In genomic region chr1:236753964-236754363, GRCh38 we compare ENCODE assay signal across 18 cellular contexts. TPM values are rescaled to one million over a fixed set of nuclear protein-coding genes. Genes with fewer than 3 reads are reported as not detected.
DNase-seq lines count a peak whose midpoint lies in the region; ATAC-seq, FAIRE-seq and TF ChIP-seq lines count a peak whose summit lies in the region.
"Had no signal": no experiment of that assay in that cellular context is flagged by ENCODE, and none has a peak within 500 bp of the region (broad histone marks: within the 10 kb centered on the region; RNA-seq: fewer than 3 reads in every experiment).

No MANE protein-coding gene starts in this region.

- H3K27ac ChIP-seq in K562 (ENCODE audit: extremely low read depth, low read depth, low read length): no peak overlapping the region
- no peak overlapping the region for H3K27ac ChIP-seq in mesenchymal stem cell (ENCODE audit: low read length, poor library complexity, severe bottlenecking)
- H3K27ac ChIP-seq in esophagus muscularis mucosa (replicated peaks in 1 of 4): no peak overlapping the region
- H3K27ac ChIP-seq: A549, BLaER1, GM23248 had no signal

- H3K4me1 ChIP-seq in K562 (replicated peaks in 1 of 2; ENCODE audit: control insufficient read depth in 2 of 2, insufficient read depth in 2 of 2, low read length in 2 of 2) (peaks cover 10 to 13% of the 10 kb centered on the region in 2 experiments), mesenchymal stem cell (ENCODE audit: control insufficient read depth, insufficient read depth, low read depth, low read length) (peaks cover 3% of the 10 kb centered on the region), esophagus muscularis mucosa (peaks cover 0 to 6% (median 4%) of the 10 kb centered on the region in 4 donors)
- H3K4me1 ChIP-seq: A549, BLaER1 had no signal

- DNase-seq in Ammon's horn (ENCODE audit: low spot score): peak; percentile 10
- DNase-seq in K562 (ENCODE audit: extremely low read depth in 1 of 4, low spot score in 3 of 4): peak; percentile 25 to 65 (median 42)
- DNase-seq in left cardiac atrium: no peak
- DNase-seq in mesenchymal stem cell: no peak
- no peak for DNase-seq in dermis blood vessel endothelial cell
- DNase-seq in NCI-H1417 (lab: John Stamatoyannopoulos, UW): no peak
- DNase-seq in esophagus muscularis mucosa (ENCODE audit: extremely low spot score): no peak
- no peak for DNase-seq in GOT3 (lab: John Stamatoyannopoulos, UW)
- DNase-seq: CD8-positive, alpha-beta T cell; KG1; NCI-H1417 treated with DMSO at 0.1 percent for 48 hours; NCI-H2029 treated with DMSO at 0.1 percent for 48 hours; NCI-H526 treated with DMSO at 0.1 percent for 48 hours had no signal

- POLR2A ChIA-PET in K562 (lab: Yijun Ruan, JAX): interaction anchor here (0.9 kb wide), 1 partner anchor 808 kb away, joined by 3 read pairs; no protein-coding TSS in a partner anchor

- peaks cover 0 to 16% of the 10 kb centered on the region in 2 experiments; a peak in 3 of 5 replicates for H3K27me3 ChIP-seq in K562 (ENCODE audit: control insufficient read depth in 2 of 2, insufficient read depth in 2 of 2, low read length in 2 of 2)
- no peaks in the 10 kb centered on the region for H3K27me3 ChIP-seq in mesenchymal stem cell (ENCODE audit: control insufficient read depth in 1 of 2, insufficient read depth in 1 of 2, low read length in 2 of 2)
- no peaks in the 10 kb centered on the region for H3K27me3 ChIP-seq in esophagus muscularis mucosa
- H3K27me3 ChIP-seq: BLaER1 had no signal

- no peak overlapping the region for H2BK120ac ChIP-seq in mesenchymal stem cell (ENCODE audit: low read depth, low read length)

- peak overlapping the region; percentile 23 for H4K8ac ChIP-seq in mesenchymal stem cell (ENCODE audit: low read length)

- ATAC-seq in K562 (peak; percentile 75), left cardiac atrium (peak; percentile 58 to 84)
- ATAC-seq: CD8-positive, alpha-beta T cell had no signal

- no peak overlapping the region for H2BK12ac ChIP-seq in mesenchymal stem cell (ENCODE audit: low read length in 2 of 2)

- peak overlapping the region; percentile 48 for H2AFZ ChIP-seq in K562 (ENCODE audit: low read depth, low read length)
- H2AFZ ChIP-seq in mesenchymal stem cell (ENCODE audit: low read depth, low read length): no peak overlapping the region
- H2AFZ ChIP-seq: GM23248 had no signal

- CTCF ChIA-PET in K562 (lab: Yijun Ruan, JAX; ENCODE audit: low intra/inter-chr PET ratio): interaction anchor here (0.7 to 2.9 kb wide), 2 partner anchors 110 to 115 kb away, joined by 3 to 11 read pairs; no protein-coding TSS in a partner anchor

- no peak overlapping the region for H2AK5ac ChIP-seq in mesenchymal stem cell (ENCODE audit: low read length, severe bottlenecking)

- no peak overlapping the region for H2BK5ac ChIP-seq in mesenchymal stem cell (ENCODE audit: low read depth, low read length, poor library complexity, severe bottlenecking)

- no peaks in the 10 kb centered on the region for H3K79me1 ChIP-seq in mesenchymal stem cell (replicated peaks; ENCODE audit: low read length, poor library complexity, severe bottlenecking)

- in situ Hi-C loops in K562 (cut with MboI): no loop called here

- no peaks in the 10 kb centered on the region for H3K79me2 ChIP-seq in K562 (ENCODE audit: control insufficient read depth, insufficient read depth, low read length)

- FAIRE-seq in K562 (lab: Jason Lieb, UNC): peak; percentile 26
- FAIRE-seq: A549, GM12891, GM18507 had no signal

- TF ChIP-seq EP300 in K562 (IDR thresholded peaks at IDR 0.05; ENCODE audit: low read length) (no peak; the same call in 1 of the 2 replicates), esophagus muscularis mucosa (IDR thresholded peaks at IDR 0.05) (no peak)

- no peaks in the 10 kb centered on the region for H3K9me1 ChIP-seq in K562 (ENCODE audit: control insufficient read depth, insufficient read depth, low read length)

- TF ChIP-seq RAD21 in K562 (CRISPR knock-in tag; conservative IDR thresholded peaks at IDR 0.05 in 1 of 2, IDR thresholded peaks at IDR 0.05 in 1 of 2): no peak

- H2BK15ac ChIP-seq in mesenchymal stem cell (ENCODE audit: low read depth, poor library complexity, severe bottlenecking): no peak overlapping the region

- no TSS peak for BruUV-seq in K562 (replicated peaks; lab: Mats Ljungman, UMichigan)

- H3K4me2 ChIP-seq in K562 (ENCODE audit: insufficient read depth, low read length): peak overlapping the region; percentile 40
- H3K4me2 ChIP-seq in mesenchymal stem cell (ENCODE audit: low read length, poor library complexity, severe bottlenecking): no peak overlapping the region
- H3K4me2 ChIP-seq: A549, BLaER1 had no signal

- no peaks in the 10 kb centered on the region for H3K36me3 ChIP-seq in K562 (ENCODE audit: control insufficient read depth, insufficient read depth, low read length)
- H3K36me3 ChIP-seq in mesenchymal stem cell (ENCODE audit: control insufficient read depth in 1 of 2, insufficient read depth in 2 of 2, low read depth in 1 of 2, low read length in 2 of 2): no peaks in the 10 kb centered on the region
- peaks cover 0 to 69% (median 8%) of the 10 kb centered on the region in 4 donors for H3K36me3 ChIP-seq in esophagus muscularis mucosa
- H3K36me3 ChIP-seq: BLaER1 had no signal

- H3K4ac ChIP-seq in mesenchymal stem cell (ENCODE audit: low read depth in 1 of 2, low read length in 2 of 2): no peak overlapping the region

- TF ChIP-seq POLR2A in K562 (conservative IDR thresholded peaks at IDR 0.05): no peak
- TF ChIP-seq POLR2A in esophagus muscularis mucosa (IDR thresholded peaks at IDR 0.05; ENCODE audit: low read depth): no peak

- no peak overlapping the region for H3K23ac ChIP-seq in mesenchymal stem cell (ENCODE audit: low read length in 2 of 2)

- H3K9ac ChIP-seq in K562 (ENCODE audit: insufficient read depth in 1 of 2, low read depth in 2 of 2, low read length in 2 of 2) (peak overlapping the region in 1 of 2 experiments; percentile 57; a peak in 2 of 4 replicates), mesenchymal stem cell (ENCODE audit: low read length) (no peak overlapping the region)
- H3K9ac ChIP-seq: BLaER1, GM23248 had no signal

- H3K9me3 ChIP-seq in K562 (replicated peaks; ENCODE audit: control insufficient read depth, insufficient read depth, low read depth, low read length) (no peaks in the 10 kb centered on the region), mesenchymal stem cell (ENCODE audit: control insufficient read depth, low read length) (no peaks in the 10 kb centered on the region), esophagus muscularis mucosa (no peaks in the 10 kb centered on the region)
- H3K9me3 ChIP-seq: A549, BLaER1 had no signal

- no peak overlapping the region for H3K14ac ChIP-seq in mesenchymal stem cell (ENCODE audit: low read length in 2 of 2)

- H3K4me3 ChIP-seq in K562: no peak overlapping the region
- no peak overlapping the region for H3K4me3 ChIP-seq in mesenchymal stem cell (ENCODE audit: insufficient read depth in 1 of 2, low read depth in 1 of 2, low read length in 2 of 2)
- no peak overlapping the region for H3K4me3 ChIP-seq in esophagus muscularis mucosa
- H3K4me3 ChIP-seq: A549, BLaER1, GM23248 had no signal

- WGBS in K562 (ENCODE audit: insufficient coverage, low coverage, missing lambda C conversion rate): 32% methylated on average over 14 of the region's 14 CpGs
- 87% methylated on average over 14 of the region's 14 CpGs for WGBS in mesenchymal stem cell
- WGBS in esophagus muscularis mucosa: 85% methylated on average over 14 of the region's 14 CpGs

- H4K20me1 ChIP-seq in K562 (replicated peaks; ENCODE audit: control insufficient read depth, insufficient read depth, low read length): no peaks in the 10 kb centered on the region
- H4K20me1 ChIP-seq: BLaER1 had no signal

- TF ChIP-seq CTCF in K562 (IDR thresholded peaks at IDR 0.05 in 2 of 3, conservative IDR thresholded peaks at IDR 0.05 in 1 of 3; ENCODE audit: insufficient read depth in 2 of 3, low read depth in 1 of 3, low read length in 3 of 3) (no peak), esophagus muscularis mucosa (IDR thresholded peaks at IDR 0.05) (no peak)

- H4K91ac ChIP-seq in mesenchymal stem cell (ENCODE audit: low read length): peak overlapping the region; percentile 50

- intact Hi-C loops in K562 (cut with micrococcal nuclease) (loop anchor here (2.0 to 10.0 kb wide), 6 partner anchors 203 to 809 kb away; partner anchors contain the start of gene RYR2), left cardiac atrium (cut with DNase I) (loop anchor here in 1 of 2 donors (10.0 kb wide), 2 partner anchors 139 to 631 kb away; no protein-coding TSS in a partner anchor), esophagus muscularis mucosa (cut with DNase I) (no loop called here)

- no peak overlapping the region for H3K18ac ChIP-seq in mesenchymal stem cell (ENCODE audit: low read depth in 1 of 2, low read length in 2 of 2)

TF ChIP-seq in K562, 482 proteins besides CTCF, POLR2A, EP300 and RAD21 (continues in another document):
- no peak for TF ChIP-seq KDM2B (CRISPR knock-in tag; IDR thresholded peaks at IDR 0.05)

RNA-seq across cellular contexts. Expression of gene MTR, which starts 41.1 kb away (rescaled TPM):
- 48.7 and 126 TPM in 2 replicates for total RNA-seq in K562 (2011; cell fraction: chromatin; rRNA removed; ENCODE audit: low replicate concordance)
- total RNA-seq in K562 (2011; cell fraction: nucleolus; rRNA removed): 13.0 and 19.2 TPM in 2 replicates
- 33.1 and 37.2 TPM in 2 replicates for total RNA-seq in K562 (2011; cell fraction: nucleoplasm; rRNA removed)
- total RNA-seq in K562 (2014; rRNA removed) (20.3 and 21.2 TPM in 2 replicates), K562 (2014; rRNA removed; fragmentation: Illumina TruSeq; extraction: Trizol) (31.5 and 38.4 TPM in 2 replicates), K562 (2015; rRNA removed; fragmentation: Illumina TruSeq; extraction: Trizol) (28.4 and 31.1 TPM in 2 replicates), K562 (2021) (38.0 and 44.3 TPM in 2 replicates), left cardiac atrium (10 to 100 TPM; 33.4 to 44.7 TPM), dermis blood vessel endothelial cell (34.9 and 42.4 TPM in 2 replicates), esophagus muscularis mucosa (10 to 100 TPM; 29.7 to 43.4 (median 34.6) TPM)
- polyA plus RNA-seq in K562 (2011; rRNA removed) (25.4 and 28.7 TPM in 2 replicates), K562 (2014; fragmentation: Illumina TruSeq; extraction: Trizol) (14.2 and 16.1 TPM in 2 replicates), K562 (2014; fragmentation: Nextera tagmentation; extraction: Ambion mirVana) (1 to 10 TPM; 3.4 to 5.1 TPM), K562 (2014; rRNA removed) (16.9 and 17.6 TPM in 2 replicates)
- polyA plus RNA-seq in K562 (2011; cell fraction: cytosol; rRNA removed): 7.9 and 13.2 TPM in 2 replicates
- polyA plus RNA-seq in K562 (2011; cell fraction: nucleus; rRNA removed): 27.0 and 38.9 TPM in 2 replicates
- polyA plus RNA-seq in K562 (2012): 9.6 and 11.5 TPM in 2 replicates
- polyA minus RNA-seq in K562 (2011; rRNA and poly(A)+ RNA removed): 93.6 and 102 TPM in 2 replicates
- 30.9 and 34.7 TPM in 2 replicates for polyA minus RNA-seq in K562 (2011; cell fraction: cytosol; rRNA and poly(A)+ RNA removed)
- polyA minus RNA-seq in K562 (2011; cell fraction: nucleus; rRNA and poly(A)+ RNA removed): 18.4 and 43.9 TPM in 2 replicates
- polyA plus RNA-seq in mesenchymal stem cell (2013, experiment 1 of 2): 7.8 TPM
- polyA plus RNA-seq in mesenchymal stem cell (2013, experiment 2 of 2): 7.5 TPM

Comparison
In these comparisons a context has a peak if more than half of its experiments do, and no peak if none do; other contexts are left out.
1. DNase-seq: peak in Ammon's horn (single experiment) and K562 (4 of 4); none in left cardiac atrium (single experiment), mesenchymal stem cell (single experiment), dermis blood vessel endothelial cell (single experiment), NCI-H1417 (0 of 3), esophagus muscularis mucosa (single experiment) and GOT3 (single experiment).